ENCODE assay signal across 17 cellular contexts in the genomic region with DNA sequence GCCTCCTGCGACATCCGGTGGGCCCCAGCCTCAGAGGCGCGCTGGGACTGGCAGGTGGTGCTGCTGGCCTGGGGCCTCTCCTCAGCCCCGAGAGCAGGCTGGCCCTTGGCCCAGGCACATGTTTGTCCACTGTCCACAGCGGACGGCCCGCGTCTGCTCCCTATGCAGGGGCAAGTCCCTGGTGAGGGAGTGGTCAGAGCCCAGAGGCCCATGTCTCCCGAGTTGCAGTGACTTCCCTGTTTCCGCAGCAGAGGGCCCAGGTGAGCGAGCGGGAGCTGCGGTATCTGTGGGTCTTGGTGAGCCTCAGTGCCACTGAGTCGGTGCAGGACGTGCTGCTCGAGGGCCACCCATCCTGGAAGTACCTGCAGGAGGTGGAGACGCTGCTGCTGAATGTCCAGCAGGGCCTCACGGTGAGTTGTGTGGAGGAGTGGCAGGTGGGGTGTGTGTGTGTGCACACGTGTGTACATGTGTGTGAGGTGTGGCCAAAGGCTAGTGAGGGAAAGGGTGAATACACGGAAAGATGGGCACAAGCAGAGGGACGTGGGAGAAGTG. TPM values are rescaled to one million over a fixed set of nuclear protein-coding genes. Genes with fewer than 3 reads are reported as not detected.
"Had no signal": no experiment of that assay in that cellular context is flagged by ENCODE, and none has a peak within 500 bp of the region (broad histone marks: within the 10 kb centered on the region; RNA-seq: fewer than 3 reads in every experiment).

No MANE protein-coding gene starts in this region.

- FAIRE-seq: colon, endothelial cell of umbilical vein, pancreas, TTC549 had no signal

- H3K9me3 Mint-ChIP-seq: activated T-cell treated with anti-CD3 and anti-CD28 coated beads, Interleukin-2, amount 50 U/mL, for 24 hours; nephron progenitor cell; stimulated activated effector memory CD8-positive, alpha-beta T cell treated with anti-CD3 and anti-CD28 coated beads, Interleukin-12 subunit alpha, Interleukin-12 subunit beta, amount 100 ng/mL, for 72 hours had no signal

- H3K27ac Mint-ChIP-seq: activated CD8-positive, alpha-beta memory T cell treated with anti-CD3 and anti-CD28 coated beads, Interleukin-2, amount 10 ng/mL, durations not matched to agents 7 days and 5 days; activated naive CD8-positive, alpha-beta T cell; activated T-cell treated with anti-CD3 and anti-CD28 coated beads, Interleukin-2, amount 50 U/mL, for 24 hours; nephron progenitor cell; stimulated activated effector memory CD8-positive, alpha-beta T cell treated with anti-CD3 and anti-CD28 coated beads, Interleukin-12 subunit alpha, Interleukin-12 subunit beta, amount 100 ng/mL, for 72 hours had no signal

- H3K4me3 ChIP-seq: left ventricle myocardium inferior, pancreas, skin epidermis, upper lobe of left lung had no signal

- ATAC-seq: activated CD4-positive, CD25-positive, alpha-beta regulatory T cell treated with anti-CD3 and anti-CD28 coated beads, Interleukin-2, amount 50 U/mL, for 24 hours; activated CD8-positive, alpha-beta memory T cell treated with anti-CD3 and anti-CD28 coated beads, Interleukin-2, amount 10 ng/mL, durations not matched to agents 7 days and 5 days; pancreas; stimulated activated effector memory CD8-positive, alpha-beta T cell treated with anti-CD3 and anti-CD28 coated beads, Interleukin-12 subunit alpha, Interleukin-12 subunit beta, amount 100 ng/mL, for 72 hours had no signal

- H3K36me3 ChIP-seq: pancreas had no signal

- H3K9me3 ChIP-seq: left ventricle myocardium inferior, pancreas, upper lobe of left lung had no signal

- H3K27ac ChIP-seq: left ventricle myocardium inferior, pancreas, skin epidermis, upper lobe of left lung had no signal

- H3K27me3 ChIP-seq: pancreas, upper lobe of left lung had no signal

- H3K36me3 Mint-ChIP-seq: activated CD8-positive, alpha-beta memory T cell treated with anti-CD3 and anti-CD28 coated beads, Interleukin-2, amount 10 ng/mL, durations not matched to agents 7 days and 5 days; activated naive CD8-positive, alpha-beta T cell; stimulated activated effector memory CD8-positive, alpha-beta T cell treated with anti-CD3 and anti-CD28 coated beads, Interleukin-12 subunit alpha, Interleukin-12 subunit beta, amount 100 ng/mL, for 72 hours had no signal

- H3K4me3 Mint-ChIP-seq: activated CD8-positive, alpha-beta memory T cell treated with anti-CD3 and anti-CD28 coated beads, Interleukin-2, amount 10 ng/mL, durations not matched to agents 7 days and 5 days; activated naive CD8-positive, alpha-beta T cell; activated T-cell treated with anti-CD3 and anti-CD28 coated beads, Interleukin-2, amount 50 U/mL, for 24 hours; nephron progenitor cell; stimulated activated effector memory CD8-positive, alpha-beta T cell treated with anti-CD3 and anti-CD28 coated beads, Interleukin-12 subunit alpha, Interleukin-12 subunit beta, amount 100 ng/mL, for 72 hours had no signal

- H3K4me1 ChIP-seq: pancreas had no signal

- H3K27me3 Mint-ChIP-seq: activated CD8-positive, alpha-beta memory T cell treated with anti-CD3 and anti-CD28 coated beads, Interleukin-2, amount 10 ng/mL, durations not matched to agents 7 days and 5 days; activated naive CD8-positive, alpha-beta T cell; activated T-cell treated with anti-CD3 and anti-CD28 coated beads, Interleukin-2, amount 50 U/mL, for 24 hours had no signal

- DNase-seq: activated CD4-positive, alpha-beta T cell treated with anti-CD3 and anti-CD28 coated beads, Interleukin-2, amount 50 U/mL, for 48 hours; activated CD8-positive, alpha-beta memory T cell treated with anti-CD3 and anti-CD28 coated beads, Interleukin-2, amount 10 ng/mL, durations not matched to agents 7 days and 5 days; activated effector memory CD4-positive, alpha-beta T cell treated with anti-CD3 and anti-CD28 coated beads, Interleukin-2, amount 50 U/mL, for 16 hours; activated T-cell treated with anti-CD3 and anti-CD28 coated beads, Interleukin-2, amount 50 U/mL, for 24 hours; foreskin melanocyte; left ventricle myocardium inferior; nephron progenitor cell; T-helper 2 cell had no signal

RNA-seq across cellular contexts. Expression of gene IL34, which starts 10.4 kb away (rescaled TPM):
- total RNA-seq: activated CD8-positive, alpha-beta memory T cell treated with anti-CD3 and anti-CD28 coated beads, Interleukin-2, amount 10 ng/mL, durations not matched to agents 7 days and 5 days had no signal
